In the genomic region with DNA sequence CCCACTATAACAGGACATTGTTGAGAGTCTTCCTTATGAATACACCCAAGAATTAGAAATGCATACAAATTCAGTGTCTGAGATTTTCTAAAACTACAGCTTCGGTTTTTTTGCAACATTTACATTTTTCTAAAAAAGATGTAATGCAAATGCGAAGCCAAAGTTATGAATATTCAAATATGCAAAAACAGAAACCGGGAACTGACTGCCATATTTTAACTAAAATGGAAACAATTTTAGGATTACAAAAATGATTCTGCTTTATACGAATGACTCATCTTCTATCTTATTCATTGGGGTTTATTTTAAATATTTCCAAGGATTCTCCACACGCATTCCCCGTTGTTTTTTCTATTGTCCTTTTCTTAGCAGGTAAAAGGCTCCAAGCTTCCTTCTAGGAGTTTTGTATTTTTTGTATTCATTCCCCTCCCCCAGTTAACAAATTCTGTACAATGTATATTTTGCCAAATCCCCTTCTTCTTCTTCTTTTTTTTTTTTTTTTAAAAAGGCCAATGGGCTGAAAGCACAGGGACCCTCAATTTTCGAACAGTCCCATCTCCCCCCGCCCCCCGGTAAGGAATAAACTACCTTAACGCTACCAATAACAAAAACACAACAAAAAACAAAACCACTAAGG, we compare ENCODE assay signal across 8 cellular contexts. TPM values are rescaled to one million over a fixed set of nuclear protein-coding genes. Genes with fewer than 3 reads are reported as not detected.
DNase-seq lines count a peak whose midpoint lies in the region; ATAC-seq, FAIRE-seq and TF ChIP-seq lines count a peak whose summit lies in the region.

No MANE protein-coding gene starts in this region.

- no peak for TF ChIP-seq CTCF in BJ (IDR thresholded peaks at IDR 0.05; ENCODE audit: insufficient read depth, low read depth, low read length)
- TF ChIP-seq CTCF in cardiac fibroblast (IDR thresholded peaks at IDR 0.05; ENCODE audit: low read depth, low read length) = no peak

- FAIRE-seq in RCC 7860 (lab: Jason Lieb, UNC) = no peak

- no peaks in the 10 kb centered on the region for H3K9me3 Mint-ChIP-seq in naive B cell

- peaks cover 6 to 17% of the 10 kb centered on the region in 2 donors for H3K36me3 Mint-ChIP-seq in naive B cell

- no peaks in the 10 kb centered on the region; the same call in none of the 2 replicates for H3K36me3 ChIP-seq in BJ (ENCODE audit: control insufficient read depth, insufficient read depth, low read length)

- CTCF ChIA-PET in BJ (lab: Yijun Ruan, JAX) = interaction anchor here (0.7 to 1.0 kb wide), 4 partner anchors 12 to 434 kb away, joined by 3 to 4 read pairs (median 3); no protein-coding TSS in a partner anchor

- DNase-seq in BJ (ENCODE audit: low read depth) = no peak
- no peak for DNase-seq in Jurkat, Clone E6-1 (ENCODE audit: low read depth, low spot score)
- no peak for DNase-seq in cardiac fibroblast (ENCODE audit: low read depth in 2 of 2)
- DNase-seq in naive B cell = no peak
- DNase-seq in RCC 7860 (ENCODE audit: low spot score) = no peak
- DNase-seq in NK-92 treated with Interleukin-12 subunit alpha and Interleukin-12 subunit beta, amount 100 ng/mL, for 24 hours (lab: John Stamatoyannopoulos, UW) = no peak

- H3K4me1 Mint-ChIP-seq in naive B cell = peaks cover 36 to 48% (median 37%) of the 10 kb centered on the region in 3 donors

- POLR2A ChIA-PET in BJ (lab: Charles Lee) = interaction anchor here (0.6 kb wide), 1 partner anchor 231 kb away, joined by 5 read pairs; no protein-coding TSS in a partner anchor

- H3K27ac Mint-ChIP-seq in naive B cell = peak overlapping the region in 5 of 6 donors; percentile 25 to 98 (median 56)

- ATAC-seq in naive B cell (ENCODE audit: low read depth in 2 of 2) = no peak
- no peak for ATAC-seq in GM21717 (IDR thresholded peaks at IDR 0.05; ENCODE audit: unreplicated experiment)
- ATAC-seq in GM18873 (IDR thresholded peaks at IDR 0.05; ENCODE audit: low FRiP score, unreplicated experiment) = no peak

- peaks cover 0 to under 1% (median 0%) of the 10 kb centered on the region in 3 donors for H3K27me3 Mint-ChIP-seq in naive B cell

- peak overlapping the region; percentile 88 to 100 (median 98) for H3K4me3 Mint-ChIP-seq in naive B cell

- peak overlapping the region; percentile 98 for H3K4me3 ChIP-seq in BJ (ENCODE audit: low read depth, low read length)
- peak overlapping the region; percentile 88 for H3K4me3 ChIP-seq in Jurkat, Clone E6-1 (ENCODE audit: low read length)
- H3K4me3 ChIP-seq in cardiac fibroblast (replicated peaks in 1 of 2; ENCODE audit: low read depth in 2 of 2, low read length in 2 of 2) = peak overlapping the region; percentile 74 to 95

- H3K27me3 ChIP-seq in BJ (ENCODE audit: control insufficient read depth, insufficient read depth, low read length) = no peaks in the 10 kb centered on the region

RNA-seq across cellular contexts. Expression of a gene that starts 1.0 kb away (rescaled TPM):
- 176 and 386 TPM in 2 replicates for polyA plus RNA-seq in BJ (2011; rRNA removed)
- 128 and 142 TPM in 2 replicates for polyA minus RNA-seq in BJ (2011; rRNA and poly(A)+ RNA removed)
- polyA plus RNA-seq in Jurkat, Clone E6-1 (2012; ENCODE audit: insufficient read depth, insufficient read length) = 418 TPM
- polyA plus RNA-seq in naive B cell (ENCODE audit: low read depth in 6 of 6) = 100 to 1,000 TPM; 286 to 573 (median 376) TPM

RNA-seq across cellular contexts. Expression of a gene that starts 18.6 kb away (rescaled TPM):
- not detected in 2 replicates for polyA plus RNA-seq in BJ (2011; rRNA removed)
- not detected in 2 replicates for polyA minus RNA-seq in BJ (2011; rRNA and poly(A)+ RNA removed)
- not detected for polyA plus RNA-seq in Jurkat, Clone E6-1 (2012; ENCODE audit: insufficient read depth, insufficient read length)
- not detected for polyA plus RNA-seq in naive B cell (ENCODE audit: low read depth in 6 of 6)

RNA-seq across cellular contexts. Expression of a gene that starts 44.3 kb away (rescaled TPM):
- polyA plus RNA-seq in BJ (2011; rRNA removed) = 1.7 and 2.0 TPM in 2 replicates
- polyA minus RNA-seq in BJ (2011; rRNA and poly(A)+ RNA removed) = 0.57 TPM in 1 of 2 replicates, not detected in the other
- polyA plus RNA-seq in Jurkat, Clone E6-1 (2012; ENCODE audit: insufficient read depth, insufficient read length) = not detected
- polyA plus RNA-seq in naive B cell (ENCODE audit: low read depth in 6 of 6) = 10 to 100 TPM in 1 of 6 donors, 1 to 10 TPM in 4, not detected in 1; 5.6 to 11.0 (median 6.3) TPM
